In the genomic region with DNA sequence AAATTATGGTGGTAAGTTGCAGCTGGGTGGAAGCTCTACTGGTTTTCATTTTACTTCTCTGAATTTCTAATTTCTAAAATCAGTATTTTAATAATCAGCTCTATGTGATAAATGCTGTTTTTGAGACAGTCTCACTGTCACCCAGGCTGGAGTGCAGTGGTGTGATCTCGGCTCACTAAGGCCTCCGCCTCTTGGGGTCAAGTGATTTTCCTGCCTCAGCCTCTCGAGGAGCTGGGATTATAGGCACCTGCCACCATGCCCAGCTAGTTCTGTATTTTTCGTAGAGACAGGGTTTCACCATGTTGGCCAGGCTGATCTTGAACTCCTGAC, we compare ENCODE assay signal across 11 cellular contexts. TPM values are rescaled to one million over a fixed set of nuclear protein-coding genes. Genes with fewer than 3 reads are reported as not detected.
DNase-seq lines count a peak whose midpoint lies in the region; ATAC-seq and TF ChIP-seq lines count a peak whose summit lies in the region.
"Had no signal": no experiment of that assay in that cellular context is flagged by ENCODE, and none has a peak within 500 bp of the region (broad histone marks: within the 10 kb centered on the region; RNA-seq: fewer than 3 reads in every experiment).

No MANE protein-coding gene starts in this region.

- POLR2A ChIA-PET in CD4-positive, alpha-beta T cell (lab: Charles Lee) = interaction anchor here (1.1 to 6.5 kb wide), 6 partner anchors 11 to 92 kb away, joined by 3 to 34 read pairs (median 11); a partner anchor contains a TSS

- no peak for DNase-seq in CD4-positive, alpha-beta T cell
- DNase-seq in WERI-Rb-1 = no peak
- no peak for DNase-seq in psoas muscle
- DNase-seq in HCEC 1CT = no peak
- DNase-seq in caudate nucleus (lab: John Stamatoyannopoulos, UW) = no peak
- no peak for DNase-seq in NCI-H2227 treated with DMSO at 0.1 percent for 48 hours (lab: John Stamatoyannopoulos, UW)
- DNase-seq: central memory CD4-positive, alpha-beta T cell; foreskin fibroblast; stimulated activated CD8-positive, alpha-beta memory T cell treated with anti-CD3 and anti-CD28 coated beads, Interleukin-4, amount 100 ng/mL, for 48 hours had no signal

- H3K27me3 ChIP-seq in CD4-positive, alpha-beta T cell (ENCODE audit: control insufficient read depth, insufficient read depth, low read length) = no peaks in the 10 kb centered on the region
- H3K27me3 ChIP-seq in WERI-Rb-1 (ENCODE audit: insufficient read depth, low read depth, severe bottlenecking) (no peaks in the 10 kb centered on the region), gastroesophageal sphincter (no peaks in the 10 kb centered on the region), psoas muscle (ENCODE audit: insufficient read depth in 3 of 3, low read length in 2 of 3) (no peaks in the 10 kb centered on the region)

- peaks cover 20% of the 10 kb centered on the region for H3K36me3 Mint-ChIP-seq in CD4-positive, alpha-beta T cell (ENCODE audit: low read depth)

- TF ChIP-seq CTCF in CD4-positive, alpha-beta T cell (IDR thresholded peaks at IDR 0.05) = no peak
- no peak for TF ChIP-seq CTCF in WERI-Rb-1 (IDR thresholded peaks at IDR 0.05; ENCODE audit: low read depth, low read length)
- TF ChIP-seq CTCF in gastroesophageal sphincter (IDR thresholded peaks at IDR 0.05) = no peak
- TF ChIP-seq CTCF in psoas muscle (IDR thresholded peaks at IDR 0.05) = no peak

- peak overlapping the region; percentile 83 for H3K4me3 Mint-ChIP-seq in CD4-positive, alpha-beta T cell

- no peaks in the 10 kb centered on the region for H3K9me3 Mint-ChIP-seq in CD4-positive, alpha-beta T cell

- TF ChIP-seq EP300 in gastroesophageal sphincter (IDR thresholded peaks at IDR 0.05) = no peak

- H3K27ac ChIP-seq in CD4-positive, alpha-beta T cell (ENCODE audit: low read depth, low read length) = peak overlapping the region; percentile 53
- peak overlapping the region; percentile 68 for H3K27ac ChIP-seq in WERI-Rb-1
- peak overlapping the region in 3 of 4 donors; percentile 91 to 94 (median 91) for H3K27ac ChIP-seq in gastroesophageal sphincter
- peak overlapping the region; percentile 80 for H3K27ac ChIP-seq in psoas muscle
- H3K27ac ChIP-seq in caudate nucleus (ENCODE audit: low read depth, low read length) = no peak overlapping the region

- H3K27me3 Mint-ChIP-seq in CD4-positive, alpha-beta T cell = no peaks in the 10 kb centered on the region

- peak overlapping the region; percentile 96 for H3K27ac Mint-ChIP-seq in CD4-positive, alpha-beta T cell

- peaks cover 73% of the 10 kb centered on the region for H3K4me1 Mint-ChIP-seq in CD4-positive, alpha-beta T cell (ENCODE audit: low read depth)

- WGBS in gastroesophageal sphincter (ENCODE audit: low coverage in 1 of 2), 2 donors = 67 to 86% methylated on average over 2 to 4 of the region's 4 CpGs
- WGBS in psoas muscle, 3 donors = 52 to 71% (median 58%) methylated on average over 4 of the region's 4 CpGs

- no peaks in the 10 kb centered on the region for H3K9me3 ChIP-seq in CD4-positive, alpha-beta T cell (ENCODE audit: control insufficient read depth, low read length)
- H3K9me3 ChIP-seq in WERI-Rb-1 (ENCODE audit: severe bottlenecking) = no peaks in the 10 kb centered on the region
- H3K9me3 ChIP-seq in gastroesophageal sphincter = no peaks in the 10 kb centered on the region
- H3K9me3 ChIP-seq in psoas muscle = no peaks in the 10 kb centered on the region

- H3K36me3 ChIP-seq in WERI-Rb-1 = peaks cover 3% of the 10 kb centered on the region; the same call in 1 of the 2 replicates
- H3K36me3 ChIP-seq in gastroesophageal sphincter = no peaks in the 10 kb centered on the region
- H3K36me3 ChIP-seq in psoas muscle (ENCODE audit: insufficient read depth in 1 of 2, low read depth in 1 of 2) = no peaks in the 10 kb centered on the region

- CTCF ChIA-PET in CD4-positive, alpha-beta T cell (lab: Charles Lee) = interaction anchor here (1.1 to 6.5 kb wide), 3 partner anchors 11 to 26 kb away, joined by 3 to 41 read pairs (median 16); no protein-coding TSS in a partner anchor

- H3K4me3 ChIP-seq in WERI-Rb-1 (ENCODE audit: low read depth, low read length) (no peak overlapping the region), gastroesophageal sphincter (no peak overlapping the region), psoas muscle (no peak overlapping the region)

- ATAC-seq in CD4-positive, alpha-beta T cell (ENCODE audit: poor library complexity) = no peak
- ATAC-seq in gastroesophageal sphincter = no peak
- ATAC-seq in psoas muscle = no peak
- ATAC-seq in HG03469 (IDR thresholded peaks at IDR 0.05; ENCODE audit: unreplicated experiment) = no peak

- H3K4me1 ChIP-seq in gastroesophageal sphincter (peaks cover 0 to 81% (median 48%) of the 10 kb centered on the region in 3 donors), psoas muscle (peaks cover 66% of the 10 kb centered on the region)

- intact Hi-C loops in CD4-positive, alpha-beta T cell (cut with DNase I, micrococcal nuclease) = no loop called here
- intact Hi-C loops in psoas muscle (cut with DNase I) = no loop called here

- no peak for TF ChIP-seq POLR2A in gastroesophageal sphincter (IDR thresholded peaks at IDR 0.05)

RNA-seq across cellular contexts. Expression of a gene that starts 1.5 kb away (rescaled TPM):
- 100 to 1,000 TPM; 166 to 168 TPM for total RNA-seq in CD4-positive, alpha-beta T cell
- total RNA-seq in gastroesophageal sphincter (10 to 100 TPM; 44.8 to 53.0 (median 49.8) TPM), psoas muscle (10 to 100 TPM; 13.3 to 64.6 (median 21.4) TPM)
- 10 to 100 TPM; 12.3 to 21.1 (median 17.2) TPM for polyA plus RNA-seq in psoas muscle

RNA-seq across cellular contexts. Expression of a gene that starts 41.1 kb away (rescaled TPM):
- 1 to 10 TPM; 1.3 to 1.8 TPM for total RNA-seq in CD4-positive, alpha-beta T cell
- 10 to 100 TPM; 11.3 to 18.0 (median 15.6) TPM for total RNA-seq in gastroesophageal sphincter
- total RNA-seq in psoas muscle = 1 to 10 TPM; 2.0 to 4.4 (median 3.3) TPM
- polyA plus RNA-seq in psoas muscle = 1 to 10 TPM; 1.6 to 2.9 (median 2.7) TPM
